Comparison of ENCODE assay signal across 20 cellular contexts in genomic region chr2:11214770-11215169, GRCh38. TPM values are rescaled to one million over a fixed set of nuclear protein-coding genes. Genes with fewer than 3 reads are reported as not detected.
DNase-seq lines count a peak whose midpoint lies in the region; ATAC-seq, FAIRE-seq and TF ChIP-seq lines count a peak whose summit lies in the region.
"Had no signal": no experiment of that assay in that cellular context is flagged by ENCODE, and none has a peak within 500 bp of the region (broad histone marks: within the 10 kb centered on the region; RNA-seq: fewer than 3 reads in every experiment).

No MANE protein-coding gene starts in this region.

- no peaks in the 10 kb centered on the region for H3K9me1 ChIP-seq in K562 (ENCODE audit: control insufficient read depth, insufficient read depth, low read length)

- BruUV-seq in Caco-2 (replicated peaks; lab: Mats Ljungman, UMichigan) (TSS peak; percentile 41), K562 (replicated peaks; lab: Mats Ljungman, UMichigan) (TSS peak; percentile 17)

- no peak overlapping the region for H2AFZ ChIP-seq in K562 (ENCODE audit: low read depth, low read length)
- H2AFZ ChIP-seq: GM23248 had no signal

- no peaks in the 10 kb centered on the region for H3K36me3 ChIP-seq in Caco-2 (ENCODE audit: control insufficient read depth, insufficient read depth, low read length)
- peaks cover 59% of the 10 kb centered on the region for H3K36me3 ChIP-seq in K562 (ENCODE audit: control insufficient read depth, insufficient read depth, low read length)

- ATAC-seq in A549, result no peak
- ATAC-seq in K562, result no peak
- ATAC-seq: GM12878 had no signal

- H3K27ac Mint-ChIP-seq in Caco-2 (ENCODE audit: unreplicated experiment) (no peak overlapping the region), progenitor cell of endocrine pancreas (peak overlapping the region; percentile 62)
- H3K27ac Mint-ChIP-seq: CD4-positive, alpha-beta T cell had no signal

- intact Hi-C loops in Caco-2 (cut with micrococcal nuclease; ENCODE audit: unreplicated experiment) (no loop called here), K562 (cut with micrococcal nuclease) (no loop called here)

- TF ChIP-seq EP300 in A549 (IDR thresholded peaks at IDR 0.05), result no peak
- no peak for TF ChIP-seq EP300 in K562 (IDR thresholded peaks at IDR 0.05; ENCODE audit: low read length)

- TF ChIP-seq RAD21 in A549 (conservative IDR thresholded peaks at IDR 0.05 in 1 of 2, IDR thresholded peaks at IDR 0.05 in 1 of 2), result no peak
- no peak for TF ChIP-seq RAD21 in K562 (CRISPR knock-in tag; conservative IDR thresholded peaks at IDR 0.05 in 1 of 2, IDR thresholded peaks at IDR 0.05 in 1 of 2)

- H3K27me3 Mint-ChIP-seq in Caco-2 (ENCODE audit: insufficient read depth, unreplicated experiment), result no peaks in the 10 kb centered on the region
- no peaks in the 10 kb centered on the region for H3K27me3 Mint-ChIP-seq in progenitor cell of endocrine pancreas
- H3K27me3 Mint-ChIP-seq: CD4-positive, alpha-beta T cell had no signal

- H3K9me3 Mint-ChIP-seq in Caco-2 (ENCODE audit: unreplicated experiment) (no peaks in the 10 kb centered on the region), progenitor cell of endocrine pancreas (ENCODE audit: low read depth) (no peaks in the 10 kb centered on the region)
- H3K9me3 Mint-ChIP-seq: CD4-positive, alpha-beta T cell; HFFc6 had no signal

- no peak overlapping the region for H3K27ac ChIP-seq in A549
- no peak overlapping the region for H3K27ac ChIP-seq in K562 (ENCODE audit: extremely low read depth, low read depth, low read length)
- H3K27ac ChIP-seq: C4-2B, GM23248, HL-60 had no signal

- no peaks in the 10 kb centered on the region for H3K79me2 ChIP-seq in K562 (ENCODE audit: control insufficient read depth, insufficient read depth, low read length)

- 90% methylated on average over 4 of the region's 4 CpGs for WGBS in A549 (ENCODE audit: missing lambda C conversion rate)
- WGBS in K562 (ENCODE audit: insufficient coverage, low coverage, missing lambda C conversion rate), result 93% methylated on average over 4 of the region's 4 CpGs

- no peak overlapping the region for H3K4me3 Mint-ChIP-seq in Caco-2 (ENCODE audit: unreplicated experiment)
- H3K4me3 Mint-ChIP-seq in progenitor cell of endocrine pancreas (ENCODE audit: low read depth), result no peak overlapping the region
- H3K4me3 Mint-ChIP-seq: CD4-positive, alpha-beta T cell; HFFc6 had no signal

- no peak overlapping the region for H3K4me2 ChIP-seq in A549
- H3K4me2 ChIP-seq in K562 (ENCODE audit: insufficient read depth, low read length), result no peak overlapping the region

- TF ChIP-seq CTCF in A549 (IDR thresholded peaks at IDR 0.05), result no peak
- no peak for TF ChIP-seq CTCF in Caco-2 (IDR thresholded peaks at IDR 0.05; ENCODE audit: insufficient read depth in 1 of 2, low read depth in 1 of 2, low read length in 1 of 2, severe bottlenecking in 1 of 2, unreplicated experiment in 1 of 2)
- no peak for TF ChIP-seq CTCF in K562 (IDR thresholded peaks at IDR 0.05 in 2 of 3, conservative IDR thresholded peaks at IDR 0.05 in 1 of 3; ENCODE audit: insufficient read depth in 2 of 3, low read depth in 1 of 3, low read length in 3 of 3)
- TF ChIP-seq CTCF in progenitor cell of endocrine pancreas (IDR thresholded peaks at IDR 0.05; ENCODE audit: unreplicated experiment), result no peak

- H3K4me1 ChIP-seq in A549, result peaks cover 6% of the 10 kb centered on the region; the same call in 2 of the 3 replicates
- no peaks in the 10 kb centered on the region for H3K4me1 ChIP-seq in Caco-2
- no peaks in the 10 kb centered on the region for H3K4me1 ChIP-seq in K562 (replicated peaks in 1 of 2; ENCODE audit: control insufficient read depth in 2 of 2, insufficient read depth in 2 of 2, low read length in 2 of 2)

- H4K20me1 ChIP-seq in K562 (replicated peaks; ENCODE audit: control insufficient read depth, insufficient read depth, low read length), result no peaks in the 10 kb centered on the region

- in situ Hi-C loops in K562 (cut with MboI), result no loop called here

- no peak overlapping the region for H3K9ac ChIP-seq in K562 (ENCODE audit: insufficient read depth in 1 of 2, low read depth in 2 of 2, low read length in 2 of 2)
- H3K9ac ChIP-seq: GM23248 had no signal

- H3K27me3 ChIP-seq in Caco-2 (replicated peaks; ENCODE audit: control insufficient read depth, insufficient read depth, low read length) (no peaks in the 10 kb centered on the region), K562 (ENCODE audit: control insufficient read depth in 2 of 2, insufficient read depth in 2 of 2, low read length in 2 of 2) (no peaks in the 10 kb centered on the region)

- peaks cover 73% of the 10 kb centered on the region for H3K36me3 Mint-ChIP-seq in Caco-2 (ENCODE audit: insufficient read depth, unreplicated experiment)
- H3K36me3 Mint-ChIP-seq in progenitor cell of endocrine pancreas (ENCODE audit: insufficient read depth), result peaks cover 40% of the 10 kb centered on the region

- H3K4me3 ChIP-seq in A549 (no peak overlapping the region), Caco-2 (ENCODE audit: low read depth, low read length) (no peak overlapping the region), K562 (no peak overlapping the region)
- H3K4me3 ChIP-seq: GM12878, GM23248 had no signal

- CTCF ChIA-PET in A549 (lab: Yijun Ruan, JAX) (interaction anchor here (0.7 to 1.1 kb wide), 2 partner anchors 9 to 20 kb away, joined by 3 to 4 read pairs; no protein-coding TSS in a partner anchor), Caco-2 (lab: Charles Lee) (no interaction called here), K562 (lab: Yijun Ruan, JAX; ENCODE audit: low intra/inter-chr PET ratio) (no interaction called here)

- H3K9me3 ChIP-seq in A549 (no peaks in the 10 kb centered on the region), Caco-2 (no peaks in the 10 kb centered on the region), K562 (replicated peaks; ENCODE audit: control insufficient read depth, insufficient read depth, low read depth, low read length) (no peaks in the 10 kb centered on the region)

- FAIRE-seq in A549 (lab: Jason Lieb, UNC) (peak; percentile 7), K562 (lab: Jason Lieb, UNC) (no peak)
- FAIRE-seq: GM12878, GM19239 had no signal

- no peak for DNase-seq in A549 (ENCODE audit: low read depth in 1 of 2, low spot score in 1 of 2)
- no peak for DNase-seq in Caco-2
- no peak for DNase-seq in K562 (ENCODE audit: extremely low read depth in 1 of 4, low spot score in 3 of 4)
- DNase-seq in progenitor cell of endocrine pancreas (ENCODE audit: low spot score, unreplicated experiment), result no peak
- no peak for DNase-seq in activated T-cell treated with anti-CD3 and anti-CD28 coated beads, Interleukin-2, amount 50 U/mL, for 48 hours
- DNase-seq in NCI-H1092 treated with DMSO at 0.1 percent for 48 hours (lab: John Stamatoyannopoulos, UW), result no peak
- DNase-seq in NCI-H345 (lab: John Stamatoyannopoulos, UW), result no peak
- DNase-seq: AML-193; CD4-positive, alpha-beta T cell; DMS153; DMS79; GM23248; HCEC 1CT; HFFc6; IMR-90; KBM-7 had no signal

- TF ChIP-seq POLR2A in A549 (IDR thresholded peaks at IDR 0.05; ENCODE audit: low read length) (no peak), K562 (conservative IDR thresholded peaks at IDR 0.05) (no peak)

- H3K4me1 Mint-ChIP-seq in Caco-2 (ENCODE audit: low read depth, unreplicated experiment) (no peaks in the 10 kb centered on the region), progenitor cell of endocrine pancreas (ENCODE audit: low read depth) (no peaks in the 10 kb centered on the region)

- POLR2A ChIA-PET in A549 (lab: Yijun Ruan, JAX) (no interaction called here), Caco-2 (lab: Charles Lee) (no interaction called here), K562 (lab: Yijun Ruan, JAX) (no interaction called here)

TF ChIP-seq in A549, 52 proteins besides CTCF, POLR2A, EP300 and RAD21 (continues in another document):
- TF ChIP-seq CBX8 (IDR thresholded peaks at IDR 0.05) (no peak), MAZ (IDR thresholded peaks at IDR 0.05; ENCODE audit: borderline replicate concordance, low read depth, low read length) (no peak)

TF ChIP-seq in K562, 482 proteins besides CTCF, POLR2A, EP300 and RAD21 (continues in another document):
- no peak for TF ChIP-seq NR2C2 (CRISPR knock-in tag; IDR thresholded peaks at IDR 0.05)
- no peak for TF ChIP-seq NR2C2 (tag; IDR thresholded peaks at IDR 0.05)
- no peak for TF ChIP-seq E2F1 (CRISPR knock-in tag; IDR thresholded peaks at IDR 0.05)
- no peak for TF ChIP-seq NFIC (IDR thresholded peaks at IDR 0.05)

RNA-seq across cellular contexts. Expression of gene SLC66A3, which starts 59.5 kb away (rescaled TPM):
- polyA plus RNA-seq in A549 (2011; rRNA removed) (69.8 and 90.1 TPM in 2 replicates), A549 (2017; fragmentation: RNase III; extraction: RNeasy Plus Mini Kit Qiagen cat#74134 plus additional on column Dnase treatment) (24.9 to 27.8 TPM (median 25.9 TPM) in 3 replicates), K562 (2011; rRNA removed) (29.9 and 30.0 TPM in 2 replicates), K562 (2014; fragmentation: Illumina TruSeq; extraction: Trizol) (10.0 and 11.2 TPM in 2 replicates), K562 (2014; fragmentation: Nextera tagmentation; extraction: Ambion mirVana) (1 to 10 TPM; 2.8 to 3.0 TPM), K562 (2014; rRNA removed) (13.9 and 15.2 TPM in 2 replicates)
- polyA plus RNA-seq in A549 (2012; cell fraction: cytosol; rRNA removed), result 61.4 and 85.0 TPM in 2 replicates
- 41.1 and 53.5 TPM in 2 replicates for polyA plus RNA-seq in A549 (2012; cell fraction: nucleus; rRNA removed)
- polyA minus RNA-seq in A549 (2011; rRNA and poly(A)+ RNA removed), result 82.8 and 106 TPM in 2 replicates
- total RNA-seq in Caco-2 (2022) (10.4 and 12.1 TPM in 2 replicates), K562 (2014; rRNA removed) (8.0 and 15.7 TPM in 2 replicates), K562 (2014; rRNA removed; fragmentation: Illumina TruSeq; extraction: Trizol) (9.1 and 9.8 TPM in 2 replicates), K562 (2015; rRNA removed; fragmentation: Illumina TruSeq; extraction: Trizol) (6.6 and 7.6 TPM in 2 replicates), K562 (2021) (7.4 and 8.2 TPM in 2 replicates), progenitor cell of endocrine pancreas (5.0 and 5.4 TPM in 2 replicates)
- total RNA-seq in K562 (2011; cell fraction: chromatin; rRNA removed; ENCODE audit: low replicate concordance), result 12.5 and 29.6 TPM in 2 replicates
- total RNA-seq in K562 (2011; cell fraction: nucleolus; rRNA removed), result 17.5 and 21.2 TPM in 2 replicates
- 21.6 and 24.4 TPM in 2 replicates for total RNA-seq in K562 (2011; cell fraction: nucleoplasm; rRNA removed)
- 30.8 and 50.1 TPM in 2 replicates for polyA plus RNA-seq in K562 (2011; cell fraction: cytosol; rRNA removed)
- polyA plus RNA-seq in K562 (2011; cell fraction: nucleus; rRNA removed), result 12.1 and 16.7 TPM in 2 replicates
- 8.3 and 13.0 TPM in 2 replicates for polyA plus RNA-seq in K562 (2012)
- polyA minus RNA-seq in K562 (2011; rRNA and poly(A)+ RNA removed), result 14.2 and 19.1 TPM in 2 replicates
- 8.8 and 13.7 TPM in 2 replicates for polyA minus RNA-seq in K562 (2011; cell fraction: cytosol; rRNA and poly(A)+ RNA removed)
- polyA minus RNA-seq in K562 (2011; cell fraction: nucleus; rRNA and poly(A)+ RNA removed), result 6.9 and 10.1 TPM in 2 replicates
